In the genomic region with DNA sequence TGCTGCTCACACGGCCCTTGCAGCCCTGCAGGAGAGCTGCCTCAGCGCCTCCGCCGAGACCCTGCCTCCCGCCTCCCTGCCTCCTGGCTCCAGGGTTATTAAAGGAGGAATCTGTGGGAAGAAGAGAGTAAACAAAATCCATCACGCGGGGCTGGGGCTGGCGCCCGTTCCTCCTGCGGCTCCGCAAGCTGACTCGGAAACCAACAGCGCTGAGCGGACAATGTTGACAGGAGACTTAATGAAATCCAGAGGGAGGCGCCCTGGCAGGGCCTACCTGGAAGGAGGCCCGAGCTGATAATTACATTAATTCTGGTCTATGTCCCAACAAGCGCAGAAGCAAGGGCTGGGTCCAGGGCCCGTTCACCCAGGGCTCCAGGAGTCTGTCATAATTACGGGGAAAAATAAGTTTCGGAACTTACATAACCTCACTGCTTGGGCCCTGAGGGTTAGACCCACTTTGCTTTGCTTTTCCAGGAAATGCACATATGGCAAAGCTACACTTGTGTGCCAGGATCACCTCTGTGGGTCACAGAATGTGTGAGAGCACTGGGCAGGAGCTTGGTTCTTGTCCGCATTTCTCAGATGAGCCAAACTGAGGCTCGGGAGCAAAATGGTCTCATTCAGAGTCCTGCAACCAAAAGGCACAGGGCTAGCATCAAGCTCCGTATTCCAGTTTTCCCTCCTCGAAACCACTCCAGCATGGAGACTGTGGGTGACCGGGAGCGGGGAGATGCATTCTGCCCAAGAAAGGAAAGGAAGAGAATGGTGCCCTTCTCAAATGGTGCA, we compare ENCODE assay signal across 12 cellular contexts. TPM values are rescaled to one million over a fixed set of nuclear protein-coding genes. Genes with fewer than 3 reads are reported as not detected.
DNase-seq lines count a peak whose midpoint lies in the region; ATAC-seq, FAIRE-seq and TF ChIP-seq lines count a peak whose summit lies in the region.
"Had no signal": no experiment of that assay in that cellular context is flagged by ENCODE, and none has a peak within 500 bp of the region (broad histone marks: within the 10 kb centered on the region; RNA-seq: fewer than 3 reads in every experiment).

No MANE protein-coding gene starts in this region.

- H3K9me3 ChIP-seq in IMR-90 (ENCODE audit: control insufficient read depth, insufficient read depth, low read length) (no peaks in the 10 kb centered on the region), astrocyte (ENCODE audit: insufficient read depth, low read depth, low read length) (no peaks in the 10 kb centered on the region), stomach (no peaks in the 10 kb centered on the region), trophoblast cell (ENCODE audit: insufficient read depth, low read depth, low read length) (no peaks in the 10 kb centered on the region)

- no peaks in the 10 kb centered on the region for H3K36me3 Mint-ChIP-seq in astrocyte (ENCODE audit: low read depth, unreplicated experiment)
- H3K36me3 Mint-ChIP-seq in activated T-helper 1 cell treated with anti-CD3 and anti-CD28 coated beads, Interleukin-12 subunit alpha, Interleukin-12 subunit beta, Interleukin-2, Interleukin-4 antibody, amounts not matched to agents 30 ng/mL and 10 ng/mL and 1 ng/mL, durations not matched to agents 14 hours and 24 hours and 36 hours (ENCODE audit: low read depth), result no peaks in the 10 kb centered on the region

- H2BK120ac ChIP-seq in IMR-90 (ENCODE audit: low read depth, low read length), result peak overlapping the region; percentile 91
- no peak overlapping the region for H2BK120ac ChIP-seq in trophoblast cell (ENCODE audit: insufficient read depth, low read length, poor library complexity)

- in situ Hi-C loops in IMR-90 (cut with MboI; ENCODE audit: low sequenced_read_pairs), result no loop called here

- TF ChIP-seq POLR2A in IMR-90 (IDR thresholded peaks at IDR 0.05; ENCODE audit: low read depth, low read length), result no peak
- no peak for TF ChIP-seq POLR2A in stomach (IDR thresholded peaks at IDR 0.05)

- H2AFZ ChIP-seq in IMR-90 (replicated peaks; ENCODE audit: low read length, poor library complexity) (peak overlapping the region; percentile 85), astrocyte (ENCODE audit: low read depth, low read length) (no peak overlapping the region), trophoblast cell (ENCODE audit: insufficient read depth, low read length, poor library complexity) (no peak overlapping the region)

- H3K79me2 ChIP-seq in astrocyte (ENCODE audit: insufficient read depth, low read length) (no peaks in the 10 kb centered on the region), trophoblast cell (ENCODE audit: control insufficient read depth, insufficient read depth, low read length, poor library complexity) (no peaks in the 10 kb centered on the region)

- no peak overlapping the region; the same call in 1 of the 2 replicates for H3K9ac ChIP-seq in IMR-90 (ENCODE audit: low read depth, low read length)
- H3K9ac ChIP-seq in astrocyte (ENCODE audit: low read length), result no peak overlapping the region
- no peak overlapping the region for H3K9ac ChIP-seq in trophoblast cell (ENCODE audit: low read length)

- TF ChIP-seq CTCF in IMR-90 (conservative IDR thresholded peaks at IDR 0.05; ENCODE audit: low read depth, low read length) (no peak), astrocyte (IDR thresholded peaks at IDR 0.05; ENCODE audit: insufficient read depth, low read depth, low read length) (no peak), stomach (IDR thresholded peaks at IDR 0.05) (no peak)

- TF ChIP-seq RAD21 in IMR-90 (IDR thresholded peaks at IDR 0.05; ENCODE audit: low read length), result no peak

- no TSS peak for BruUV-seq in IMR-90 (replicated peaks; lab: Mats Ljungman, UMichigan)

- peaks cover 5% of the 10 kb centered on the region for H3K4me1 Mint-ChIP-seq in astrocyte (ENCODE audit: low read depth, unreplicated experiment)
- H3K4me1 Mint-ChIP-seq in activated T-helper 1 cell treated with anti-CD3 and anti-CD28 coated beads, Interleukin-12 subunit alpha, Interleukin-12 subunit beta, Interleukin-2, Interleukin-4 antibody, amounts not matched to agents 30 ng/mL and 10 ng/mL and 1 ng/mL, durations not matched to agents 14 hours and 24 hours and 36 hours (ENCODE audit: low read depth), result no peaks in the 10 kb centered on the region

- ATAC-seq in IMR-90 (ENCODE audit: low read depth) (peak; percentile 71), left ventricle myocardium superior (peak; percentile 94), HG03378 (IDR thresholded peaks at IDR 0.05; ENCODE audit: unreplicated experiment) (no peak), GM19455 (IDR thresholded peaks at IDR 0.05; ENCODE audit: unreplicated experiment) (no peak)

- H3K23ac ChIP-seq in IMR-90 (ENCODE audit: low read depth, low read length) (peak overlapping the region; percentile 96), trophoblast cell (ENCODE audit: low read length) (no peak overlapping the region)

- H3K79me1 ChIP-seq in IMR-90 (ENCODE audit: low read depth in 1 of 2, low read length in 2 of 2) (no peaks in the 10 kb centered on the region), trophoblast cell (ENCODE audit: low read length) (no peaks in the 10 kb centered on the region)

- peaks cover 32% of the 10 kb centered on the region for H3K27me3 Mint-ChIP-seq in astrocyte (ENCODE audit: low read depth, unreplicated experiment)
- H3K27me3 Mint-ChIP-seq in activated T-helper 1 cell treated with anti-CD3 and anti-CD28 coated beads, Interleukin-12 subunit alpha, Interleukin-12 subunit beta, Interleukin-2, Interleukin-4 antibody, amounts not matched to agents 30 ng/mL and 10 ng/mL and 1 ng/mL, durations not matched to agents 14 hours and 24 hours and 36 hours (ENCODE audit: insufficient read depth), result no peaks in the 10 kb centered on the region

- no peak overlapping the region for H3K27ac Mint-ChIP-seq in astrocyte (ENCODE audit: unreplicated experiment)
- no peak overlapping the region for H3K27ac Mint-ChIP-seq in activated T-helper 1 cell treated with anti-CD3 and anti-CD28 coated beads, Interleukin-12 subunit alpha, Interleukin-12 subunit beta, Interleukin-2, Interleukin-4 antibody, amounts not matched to agents 30 ng/mL and 10 ng/mL and 1 ng/mL, durations not matched to agents 14 hours and 24 hours and 36 hours
- H3K27ac Mint-ChIP-seq: dendritic cell treated with granulocyte-macrophage colony-stimulating factor and Interleukin-4, amounts not matched to agents 40 ng/mL and 50 ng/mL, for 4 days had no signal

- H4K8ac ChIP-seq in IMR-90 (ENCODE audit: low read depth in 2 of 2, low read length in 2 of 2) (peak overlapping the region; percentile 18 to 50; a peak in 2 of 4 replicates), trophoblast cell (ENCODE audit: low read depth, low read length) (no peak overlapping the region)

- dilution Hi-C loops in IMR-90 (cut with HindIII; ENCODE audit: low sequenced_read_pairs, unreplicated experiment), result no loop called here

- H3K4me1 ChIP-seq in IMR-90 (ENCODE audit: control insufficient read depth, insufficient read depth, low read length) (peaks cover 25% of the 10 kb centered on the region), astrocyte (ENCODE audit: insufficient read depth, low read length) (peaks cover 19% of the 10 kb centered on the region), stomach (peaks cover 12 to 22% (median 16%) of the 10 kb centered on the region in 4 donors), trophoblast cell (ENCODE audit: control insufficient read depth in 1 of 2, insufficient read depth in 2 of 2, low read length in 2 of 2) (peaks cover 2 to 4% of the 10 kb centered on the region in 2 experiments)

- no peak overlapping the region for H3K27ac ChIP-seq in IMR-90 (ENCODE audit: insufficient read depth, low read length)
- no peak overlapping the region for H3K27ac ChIP-seq in astrocyte (ENCODE audit: low read depth, low read length)
- peak overlapping the region; percentile 0 to 76 (median 71) for H3K27ac ChIP-seq in stomach
- H3K27ac ChIP-seq in trophoblast cell (ENCODE audit: low read depth, low read length), result no peak overlapping the region

- peak overlapping the region; percentile 93 for H3K4ac ChIP-seq in IMR-90 (ENCODE audit: low read depth, low read length)
- H3K4ac ChIP-seq in trophoblast cell (ENCODE audit: low read depth, low read length), result no peak overlapping the region

- H2BK20ac ChIP-seq in IMR-90 (ENCODE audit: low read depth, low read length), result peak overlapping the region; percentile 90

- H3K14ac ChIP-seq in IMR-90 (replicated peaks; ENCODE audit: low read depth, low read length), result peak overlapping the region; percentile 90
- H3K14ac ChIP-seq in trophoblast cell (ENCODE audit: low read length), result no peak overlapping the region

- H2BK12ac ChIP-seq in trophoblast cell (ENCODE audit: low read length), result no peak overlapping the region

- H2BK5ac ChIP-seq in IMR-90 (ENCODE audit: low read depth, low read length, poor library complexity, severe bottlenecking) (no peak overlapping the region), trophoblast cell (ENCODE audit: low read depth, low read length, poor library complexity) (no peak overlapping the region)

- H2AK5ac ChIP-seq in IMR-90 (ENCODE audit: low read depth, low read length) (peak overlapping the region; percentile 84), trophoblast cell (ENCODE audit: low read length) (no peak overlapping the region)

- H3K9me3 Mint-ChIP-seq in astrocyte (ENCODE audit: unreplicated experiment), result no peaks in the 10 kb centered on the region
- no peaks in the 10 kb centered on the region for H3K9me3 Mint-ChIP-seq in activated T-helper 1 cell treated with anti-CD3 and anti-CD28 coated beads, Interleukin-12 subunit alpha, Interleukin-12 subunit beta, Interleukin-2, Interleukin-4 antibody, amounts not matched to agents 30 ng/mL and 10 ng/mL and 1 ng/mL, durations not matched to agents 14 hours and 24 hours and 36 hours
- H3K9me3 Mint-ChIP-seq: dendritic cell treated with granulocyte-macrophage colony-stimulating factor and Interleukin-4, amounts not matched to agents 40 ng/mL and 50 ng/mL, for 4 days had no signal

- H3K36me3 ChIP-seq in IMR-90 (ENCODE audit: control insufficient read depth, insufficient read depth, low read length), result no peaks in the 10 kb centered on the region
- no peaks in the 10 kb centered on the region for H3K36me3 ChIP-seq in astrocyte (ENCODE audit: insufficient read depth, low read length)
- no peaks in the 10 kb centered on the region for H3K36me3 ChIP-seq in stomach
- no peaks in the 10 kb centered on the region for H3K36me3 ChIP-seq in trophoblast cell (ENCODE audit: control insufficient read depth in 1 of 2, insufficient read depth in 2 of 2, low read length in 2 of 2)

- TF ChIP-seq EP300 in stomach (IDR thresholded peaks at IDR 0.05), result no peak

- H3K9me1 ChIP-seq in IMR-90 (ENCODE audit: insufficient read depth, low read length), result peaks cover 23% of the 10 kb centered on the region

- H3K27me3 ChIP-seq in IMR-90 (ENCODE audit: control insufficient read depth, insufficient read depth, low read length) (no peaks in the 10 kb centered on the region), astrocyte (ENCODE audit: insufficient read depth, low read length) (peaks cover 12% of the 10 kb centered on the region), stomach (no peaks in the 10 kb centered on the region), trophoblast cell (ENCODE audit: insufficient read depth, low read length) (no peaks in the 10 kb centered on the region)

- CTCF ChIA-PET in IMR-90 (lab: Yijun Ruan, JAX), result interaction anchor here (0.9 to 1.7 kb wide), 5 partner anchors 40 to 588 kb away, joined by 3 to 5 read pairs (median 3); a partner anchor contains a TSS

- no peak for FAIRE-seq in astrocyte (lab: Jason Lieb, UNC)
- FAIRE-seq: urothelium cell line had no signal

- H3K4me2 ChIP-seq in IMR-90 (ENCODE audit: low read depth, low read length) (peak overlapping the region; percentile 23; the same call in 1 of the 2 replicates), astrocyte (ENCODE audit: low read length) (peak overlapping the region; percentile 33), trophoblast cell (ENCODE audit: low read length) (no peak overlapping the region)

- H2AK9ac ChIP-seq in IMR-90 (replicated peaks; ENCODE audit: low read depth, low read length, poor library complexity), result peak overlapping the region; percentile 33

- H4K20me1 ChIP-seq in IMR-90 (ENCODE audit: insufficient read depth, low read length) (no peaks in the 10 kb centered on the region), astrocyte (ENCODE audit: insufficient read depth, low read length) (no peaks in the 10 kb centered on the region)

- peak overlapping the region; percentile 17; the same call in 1 of the 2 replicates for H4K5ac ChIP-seq in IMR-90 (ENCODE audit: low read depth, low read length)

- H3K56ac ChIP-seq in IMR-90 (ENCODE audit: extremely low read depth, insufficient read depth, low read length), result peak overlapping the region; percentile 26; the same call in 1 of the 2 replicates

- H4K91ac ChIP-seq in IMR-90 (ENCODE audit: insufficient read depth, low read depth, low read length) (peak overlapping the region; percentile 93), trophoblast cell (ENCODE audit: low read depth, low read length) (no peak overlapping the region)

- H2BK15ac ChIP-seq in IMR-90 (ENCODE audit: low read depth, low read length), result peak overlapping the region; percentile 62; the same call in 1 of the 3 replicates

- H3K18ac ChIP-seq in IMR-90 (ENCODE audit: low read depth, low read length) (peak overlapping the region; percentile 39), trophoblast cell (ENCODE audit: low read length) (no peak overlapping the region)

- intact Hi-C loops in IMR-90 (cut with micrococcal nuclease), result no loop called here
- intact Hi-C loops in left ventricle myocardium superior (cut with micrococcal nuclease), result no loop called here
- intact Hi-C loops in stomach (cut with DNase I; ENCODE audit: low total_unique reads), result no loop called here
- intact Hi-C loops in activated T-helper 1 cell treated with anti-CD3 and anti-CD28 coated beads, Interleukin-12 subunit alpha, Interleukin-12 subunit beta, Interleukin-2, Interleukin-4 antibody, amounts not matched to agents 30 ng/mL and 10 ng/mL and 1 ng/mL, durations not matched to agents 14 hours and 24 hours and 36 hours (cut with micrococcal nuclease), result no loop called here

- WGBS in IMR-90 (ENCODE audit: extremely low coverage in 2 of 2, insufficient read length in 1 of 2), 2 experiments, result 62% methylated on average over 14 of the region's 26 CpGs; no CpG with 5 or more reads in 1 of the 2 experiments
- WGBS in stomach, 5 donors, result 19 to 46% (median 39%) methylated on average over 23 to 26 of the region's 26 CpGs
- no CpG with 5 or more reads among the region's 26 CpGs for WGBS in trophoblast cell (ENCODE audit: extremely low coverage, insufficient coverage, insufficient read length)

- H3K4me3 ChIP-seq in IMR-90 (ENCODE audit: insufficient read depth, low read depth, low read length) (no peak overlapping the region), astrocyte (ENCODE audit: insufficient read depth, low read depth, low read length) (no peak overlapping the region), stomach (no peak overlapping the region), trophoblast cell (ENCODE audit: low read depth, low read length) (no peak overlapping the region)

- DNase-seq in IMR-90 (peak; percentile 75), astrocyte (ENCODE audit: low read depth) (peak; percentile 63), left ventricle myocardium superior (peak; percentile 85), stomach (peak; percentile 86), trophoblast cell (no peak)
- no peak for DNase-seq in activated T-helper 1 cell treated with anti-CD3 and anti-CD28 coated beads, Interleukin-12 subunit alpha, Interleukin-12 subunit beta, Interleukin-2, Interleukin-4 antibody, amounts not matched to agents 30 ng/mL and 10 ng/mL and 1 ng/mL, durations not matched to agents 14 hours and 24 hours and 36 hours (ENCODE audit: low spot score)
- DNase-seq: midbrain; stimulated activated CD4-positive, alpha-beta T cell treated with anti-CD3 and anti-CD28 coated beads, Interleukin-2, amount 100 ng/mL, for 24 hours had no signal

- no peak overlapping the region for H4K12ac ChIP-seq in trophoblast cell (ENCODE audit: low read depth, low read length)

- no peak overlapping the region for H3K4me3 Mint-ChIP-seq in astrocyte (ENCODE audit: unreplicated experiment)
- no peak overlapping the region for H3K4me3 Mint-ChIP-seq in activated T-helper 1 cell treated with anti-CD3 and anti-CD28 coated beads, Interleukin-12 subunit alpha, Interleukin-12 subunit beta, Interleukin-2, Interleukin-4 antibody, amounts not matched to agents 30 ng/mL and 10 ng/mL and 1 ng/mL, durations not matched to agents 14 hours and 24 hours and 36 hours
- H3K4me3 Mint-ChIP-seq: dendritic cell treated with granulocyte-macrophage colony-stimulating factor and Interleukin-4, amounts not matched to agents 40 ng/mL and 50 ng/mL, for 4 days had no signal

- POLR2A ChIA-PET in IMR-90 (lab: Charles Lee; ENCODE audit: unreplicated experiment), result interaction anchor here (0.6 to 1.2 kb wide), 2 partner anchors 35 to 93 kb away, joined by 3 read pairs; no protein-coding TSS in a partner anchor

RNA-seq across cellular contexts. Expression of a gene that starts 43.8 kb away (rescaled TPM):
- total RNA-seq in IMR-90 (2012; rRNA removed), result 29.9 and 32.5 TPM in 2 replicates
- polyA plus RNA-seq in IMR-90 (2012; rRNA removed), result 39.3 and 39.4 TPM in 2 replicates
- 14.9 and 24.2 TPM in 2 replicates for polyA plus RNA-seq in IMR-90 (2012; cell fraction: cytosol; rRNA removed)
- 70.6 and 99.2 TPM in 2 replicates for polyA plus RNA-seq in IMR-90 (2012; cell fraction: nucleus; rRNA removed; ENCODE audit: low replicate concordance)
- 18.6 and 24.2 TPM in 2 replicates for total RNA-seq in astrocyte
- total RNA-seq in left ventricle myocardium superior, result 14.1 TPM
- total RNA-seq in stomach, result 10 to 100 TPM; 15.6 to 36.7 (median 28.0) TPM
- 1 to 10 TPM; 3.0 to 6.8 (median 4.9) TPM for polyA plus RNA-seq in stomach
- total RNA-seq in activated T-helper 1 cell treated with anti-CD3 and anti-CD28 coated beads, Interleukin-12 subunit alpha, Interleukin-12 subunit beta, Interleukin-2, Interleukin-4 antibody, amounts not matched to agents 30 ng/mL and 10 ng/mL and 1 ng/mL, durations not matched to agents 14 hours and 24 hours and 36 hours, result 45.4 and 51.2 TPM in 2 replicates
- polyA plus RNA-seq in trophoblast cell (2013), result 64.5 and 69.3 TPM in 2 replicates

Comparison
In these comparisons a context has a peak if more than half of its experiments do, and no peak if none do; other contexts are left out.
1. ATAC-seq: peak in IMR-90 (single experiment) and left ventricle myocardium superior (single experiment); none in HG03378 (single experiment) and GM19455 (single experiment).
2. DNase-seq: peak in IMR-90 (single experiment), astrocyte (single experiment), left ventricle myocardium superior (single experiment) and stomach (single experiment); none in activated T-helper 1 cell treated with anti-CD3 and anti-CD28 coated beads, Interleukin-12 subunit alpha, Interleukin-12 subunit beta, Interleukin-2, Interleukin-4 antibody, amounts not matched to agents 30 ng/mL and 10 ng/mL and 1 ng/mL, durations not matched to agents 14 hours and 24 hours and 36 hours (single experiment) and trophoblast cell (0 of 2).
3. H3K27ac ChIP-seq: peak in stomach (5 of 5); none in IMR-90 (single experiment), astrocyte (single experiment) and trophoblast cell (single experiment).